ENCODE assay signal across 14 cellular contexts in the genomic region with DNA sequence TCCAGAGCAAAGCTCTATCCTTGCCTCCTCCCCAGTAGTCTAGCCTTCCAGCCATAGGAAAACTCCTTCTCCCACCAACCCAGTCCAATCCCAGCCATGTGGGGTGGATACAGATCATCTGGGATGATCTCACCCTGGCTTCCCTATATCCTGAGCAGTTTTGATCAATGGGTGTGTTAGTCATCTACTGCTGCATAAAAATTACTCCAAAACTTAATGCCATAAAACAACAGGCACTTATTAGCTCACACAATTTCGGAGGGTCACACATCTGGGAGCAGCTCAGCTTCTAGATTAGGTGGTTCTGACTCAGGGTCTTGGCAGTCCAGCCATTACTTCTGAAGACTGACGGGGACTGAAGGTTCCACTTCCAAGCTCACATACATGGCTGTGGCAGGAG.
A peak's percentile ranks its signal among the peaks of the same experiment; 100 is the strongest.
DNase-seq lines count a peak whose midpoint lies in the region; ATAC-seq, FAIRE-seq and TF ChIP-seq lines count a peak whose summit lies in the region.
"Had no signal": no experiment of that assay in that cellular context is flagged by ENCODE, and none has a peak within 500 bp of the region (broad histone marks: within the 10 kb centered on the region; RNA-seq: fewer than 3 reads in every experiment).

No MANE protein-coding gene starts in this region.

- H3K4me1 Mint-ChIP-seq in neural progenitor cell, result peaks cover 53% of the 10 kb centered on the region
- peaks cover 17 to 22% (median 20%) of the 10 kb centered on the region in 3 donors for H3K4me1 Mint-ChIP-seq in CD8-positive, alpha-beta memory T cell
- H3K4me1 Mint-ChIP-seq in activated CD4-positive, alpha-beta memory T cell treated with anti-CD3 and anti-CD28 coated beads, Interleukin-2, amount 10 ng/mL, durations not matched to agents 7 days and 5 days, result peaks cover 21% of the 10 kb centered on the region

- H3K27ac Mint-ChIP-seq in neural progenitor cell, result peak overlapping the region; percentile 94
- peak overlapping the region in 1 of 8 donors; percentile 17 for H3K27ac Mint-ChIP-seq in CD8-positive, alpha-beta memory T cell
- H3K27ac Mint-ChIP-seq in activated CD4-positive, alpha-beta memory T cell treated with anti-CD3 and anti-CD28 coated beads, Interleukin-2, amount 10 ng/mL, durations not matched to agents 7 days and 5 days, result no peak overlapping the region

- peaks cover 2% of the 10 kb centered on the region for H3K36me3 Mint-ChIP-seq in neural progenitor cell
- peaks cover 0 to 3% (median 0%) of the 10 kb centered on the region in 3 donors for H3K36me3 Mint-ChIP-seq in CD8-positive, alpha-beta memory T cell
- peaks cover 4% of the 10 kb centered on the region for H3K36me3 Mint-ChIP-seq in activated CD4-positive, alpha-beta memory T cell treated with anti-CD3 and anti-CD28 coated beads, Interleukin-2, amount 10 ng/mL, durations not matched to agents 7 days and 5 days (ENCODE audit: low read depth)
- H3K36me3 Mint-ChIP-seq: brain had no signal

- WGBS in psoas muscle, 3 donors, result 65 to 79% (median 71%) methylated on average over 2 of the region's 2 CpGs

- H3K4me2 ChIP-seq in endothelial cell of umbilical vein (ENCODE audit: insufficient read depth, low read length), result no peak overlapping the region
- no peak overlapping the region for H3K4me2 ChIP-seq in neural progenitor cell
- H3K4me2 ChIP-seq: BLaER1 had no signal

- H4K20me1 ChIP-seq in endothelial cell of umbilical vein (replicated peaks; ENCODE audit: control insufficient read depth, extremely low read depth, insufficient read depth, low read length) (no peaks in the 10 kb centered on the region), neural progenitor cell (ENCODE audit: low read depth) (no peaks in the 10 kb centered on the region)
- H4K20me1 ChIP-seq: BLaER1 had no signal

- H3K27ac ChIP-seq in endothelial cell of umbilical vein (ENCODE audit: insufficient read depth, low read depth, low read length) (no peak overlapping the region), neural progenitor cell (no peak overlapping the region), left ventricle myocardium inferior (replicated peaks) (no peak overlapping the region), psoas muscle (no peak overlapping the region)
- no peak overlapping the region for H3K27ac ChIP-seq in CD8-positive, alpha-beta memory T cell (ENCODE audit: low read depth, low read length)
- H3K27ac ChIP-seq: BLaER1, parathyroid adenoma had no signal

- H3K79me2 ChIP-seq in endothelial cell of umbilical vein (ENCODE audit: control insufficient read depth, insufficient read depth, low read length) (no peaks in the 10 kb centered on the region), neural progenitor cell (ENCODE audit: low read depth) (no peaks in the 10 kb centered on the region)
- H3K79me2 ChIP-seq: parathyroid adenoma had no signal

- dilution Hi-C loops in endothelial cell of umbilical vein (cut with MboI; ENCODE audit: extremely low pct_ligation_motif_present, low sequenced_read_pairs), result no loop called here

- peaks cover 26% of the 10 kb centered on the region for H3K4me1 ChIP-seq in endothelial cell of umbilical vein (ENCODE audit: control insufficient read depth, extremely low read depth, insufficient read depth, low read length)
- peaks cover 16% of the 10 kb centered on the region for H3K4me1 ChIP-seq in neural progenitor cell
- H3K4me1 ChIP-seq in CD8-positive, alpha-beta memory T cell (ENCODE audit: insufficient read depth, low read length), result peaks cover 8% of the 10 kb centered on the region
- H3K4me1 ChIP-seq in left ventricle myocardium inferior, result no peaks in the 10 kb centered on the region
- H3K4me1 ChIP-seq in psoas muscle, result no peaks in the 10 kb centered on the region
- H3K4me1 ChIP-seq: parathyroid adenoma had no signal

- no peaks in the 10 kb centered on the region for H3K9me1 ChIP-seq in endothelial cell of umbilical vein (replicated peaks; ENCODE audit: control insufficient read depth, extremely low read depth, insufficient read depth, low read length)

- peaks cover 9% of the 10 kb centered on the region for H3K27me3 Mint-ChIP-seq in neural progenitor cell (ENCODE audit: insufficient read depth, low read depth)
- no peaks in the 10 kb centered on the region for H3K27me3 Mint-ChIP-seq in CD8-positive, alpha-beta memory T cell
- H3K27me3 Mint-ChIP-seq in activated CD4-positive, alpha-beta memory T cell treated with anti-CD3 and anti-CD28 coated beads, Interleukin-2, amount 10 ng/mL, durations not matched to agents 7 days and 5 days, result no peaks in the 10 kb centered on the region

- DNase-seq in Caki2 (ENCODE audit: low read depth), result peak; percentile 62
- peak; percentile 88 for DNase-seq in MG63
- peak; percentile 9 for DNase-seq in endothelial cell of umbilical vein (ENCODE audit: low read depth, low spot score)
- DNase-seq in neural progenitor cell (ENCODE audit: low spot score), result no peak
- DNase-seq in CD8-positive, alpha-beta memory T cell, result no peak
- DNase-seq in left ventricle myocardium inferior, result no peak
- no peak for DNase-seq in activated CD4-positive, alpha-beta memory T cell treated with anti-CD3 and anti-CD28 coated beads, Interleukin-2, amount 10 ng/mL, durations not matched to agents 7 days and 5 days
- no peak for DNase-seq in psoas muscle
- DNase-seq: activated CD8-positive, alpha-beta memory T cell treated with anti-CD3 and anti-CD28 coated beads for 24 hours; activated gamma-delta T cell treated with Interleukin-2 at 50 U/mL for 16 hours had no signal

- no peak for TF ChIP-seq CTCF in endothelial cell of umbilical vein (IDR thresholded peaks at IDR 0.05; ENCODE audit: extremely low read depth in 1 of 2, insufficient read depth in 1 of 2, low read depth in 1 of 2, low read length in 2 of 2)
- TF ChIP-seq CTCF in neural progenitor cell (IDR thresholded peaks at IDR 0.05), result no peak
- no peak for TF ChIP-seq CTCF in left ventricle myocardium inferior (IDR thresholded peaks at IDR 0.05; ENCODE audit: borderline replicate concordance)
- TF ChIP-seq CTCF in psoas muscle (IDR thresholded peaks at IDR 0.05), result no peak

- CTCF ChIA-PET in endothelial cell of umbilical vein (lab: Charles Lee), result interaction anchor here (0.6 to 1.2 kb wide), 5 partner anchors 9 to 304 kb away, joined by 3 read pairs; no protein-coding TSS in a partner anchor
- CTCF ChIA-PET in CD8-positive, alpha-beta memory T cell (lab: Charles Lee), result interaction anchor here (0.8 kb wide), 1 partner anchor 242 kb away, joined by 3 read pairs; no protein-coding TSS in a partner anchor
- CTCF ChIA-PET in activated CD4-positive, alpha-beta memory T cell treated with anti-CD3 and anti-CD28 coated beads, Interleukin-2, amount 10 ng/mL, durations not matched to agents 7 days and 5 days (lab: Charles Lee), result no interaction called here

- H3K36me3 ChIP-seq in MG63, result no peaks in the 10 kb centered on the region
- H3K36me3 ChIP-seq in endothelial cell of umbilical vein (ENCODE audit: control insufficient read depth in 2 of 2, extremely low read depth in 1 of 2, insufficient read depth in 2 of 2, low read length in 2 of 2), result no peaks in the 10 kb centered on the region
- no peaks in the 10 kb centered on the region for H3K36me3 ChIP-seq in neural progenitor cell
- H3K36me3 ChIP-seq in CD8-positive, alpha-beta memory T cell (ENCODE audit: insufficient read depth, low read length), result no peaks in the 10 kb centered on the region
- no peaks in the 10 kb centered on the region for H3K36me3 ChIP-seq in left ventricle myocardium inferior
- H3K36me3 ChIP-seq in psoas muscle (ENCODE audit: insufficient read depth in 1 of 2, low read depth in 1 of 2), result no peaks in the 10 kb centered on the region
- H3K36me3 ChIP-seq: BLaER1 had no signal

- no peak for TF ChIP-seq POLR2A in endothelial cell of umbilical vein (IDR thresholded peaks at IDR 0.05; ENCODE audit: low read depth, low read length)

- BruUV-seq in endothelial cell of umbilical vein (replicated peaks; lab: Mats Ljungman, UMichigan), result no TSS peak

- no peak overlapping the region for H3K4me3 ChIP-seq in MG63
- H3K4me3 ChIP-seq in endothelial cell of umbilical vein (replicated peaks in 1 of 3; ENCODE audit: insufficient read depth in 1 of 3, low read depth in 1 of 3, low read length in 3 of 3), result no peak overlapping the region
- no peak overlapping the region for H3K4me3 ChIP-seq in neural progenitor cell
- H3K4me3 ChIP-seq in CD8-positive, alpha-beta memory T cell (ENCODE audit: low read length), result no peak overlapping the region
- no peak overlapping the region for H3K4me3 ChIP-seq in left ventricle myocardium inferior
- H3K4me3 ChIP-seq in psoas muscle, result no peak overlapping the region
- H3K4me3 ChIP-seq: BLaER1 had no signal

- H2AFZ ChIP-seq in endothelial cell of umbilical vein (ENCODE audit: low read depth, low read length) (no peak overlapping the region), neural progenitor cell (replicated peaks) (no peak overlapping the region)
- H2AFZ ChIP-seq: parathyroid adenoma had no signal

- in situ Hi-C loops in Caki2 (cut with HindIII; ENCODE audit: low pct_unique_long_range_greater_than_20kb, low sequenced_read_pairs), result no loop called here

- POLR2A ChIA-PET in endothelial cell of umbilical vein (lab: Charles Lee), result no interaction called here
- POLR2A ChIA-PET in CD8-positive, alpha-beta memory T cell (lab: Charles Lee), result no interaction called here
- POLR2A ChIA-PET in activated CD4-positive, alpha-beta memory T cell treated with anti-CD3 and anti-CD28 coated beads, Interleukin-2, amount 10 ng/mL, durations not matched to agents 7 days and 5 days (lab: Charles Lee), result interaction anchor here (1.3 kb wide), 1 partner anchor 250 kb away, joined by 3 read pairs; no protein-coding TSS in a partner anchor

- peaks cover 27% of the 10 kb centered on the region for H3K9me3 Mint-ChIP-seq in neural progenitor cell
- H3K9me3 Mint-ChIP-seq in CD8-positive, alpha-beta memory T cell, result peaks cover 0 to 12% (median 4%) of the 10 kb centered on the region in 5 donors
- H3K9me3 Mint-ChIP-seq in activated CD4-positive, alpha-beta memory T cell treated with anti-CD3 and anti-CD28 coated beads, Interleukin-2, amount 10 ng/mL, durations not matched to agents 7 days and 5 days, result peaks cover 7% of the 10 kb centered on the region

- ATAC-seq in psoas muscle, result no peak

- H3K9me3 ChIP-seq in MG63 (peaks cover 4% of the 10 kb centered on the region; the same call in 1 of the 2 replicates), endothelial cell of umbilical vein (replicated peaks; ENCODE audit: control insufficient read depth, insufficient read depth, low read length) (no peaks in the 10 kb centered on the region), neural progenitor cell (ENCODE audit: low read depth) (peaks cover 8% of the 10 kb centered on the region), left ventricle myocardium inferior (replicated peaks) (peaks cover 18% of the 10 kb centered on the region), psoas muscle (no peaks in the 10 kb centered on the region)
- H3K9me3 ChIP-seq in CD8-positive, alpha-beta memory T cell (ENCODE audit: low read length), result no peaks in the 10 kb centered on the region

- H3K4me3 Mint-ChIP-seq in neural progenitor cell, result peak overlapping the region; percentile 54
- H3K4me3 Mint-ChIP-seq in CD8-positive, alpha-beta memory T cell, result no peak overlapping the region
- H3K4me3 Mint-ChIP-seq in activated CD4-positive, alpha-beta memory T cell treated with anti-CD3 and anti-CD28 coated beads, Interleukin-2, amount 10 ng/mL, durations not matched to agents 7 days and 5 days, result no peak overlapping the region
- H3K4me3 Mint-ChIP-seq: brain had no signal

- H3F3A ChIP-seq in neural progenitor cell (ENCODE audit: low read depth), result no peaks in the 10 kb centered on the region

- intact Hi-C loops in endothelial cell of umbilical vein (cut with micrococcal nuclease), result no loop called here
- intact Hi-C loops in left ventricle myocardium inferior (cut with micrococcal nuclease), result no loop called here
- intact Hi-C loops in psoas muscle (cut with DNase I), result no loop called here

- no peak overlapping the region for H3K9ac ChIP-seq in endothelial cell of umbilical vein (replicated peaks; ENCODE audit: extremely low read depth, insufficient read depth, low read length)
- H3K9ac ChIP-seq in neural progenitor cell, result no peak overlapping the region
- H3K9ac ChIP-seq: BLaER1, parathyroid adenoma had no signal

- no peak for FAIRE-seq in endothelial cell of umbilical vein (lab: Jason Lieb, UNC)
- FAIRE-seq: GM19239 had no signal

- H3K27me3 ChIP-seq in MG63 (no peaks in the 10 kb centered on the region), endothelial cell of umbilical vein (ENCODE audit: control insufficient read depth in 2 of 2, insufficient read depth in 2 of 2, low read length in 2 of 2) (no peaks in the 10 kb centered on the region), neural progenitor cell (no peaks in the 10 kb centered on the region), left ventricle myocardium inferior (ENCODE audit: low read depth) (peaks cover 16% of the 10 kb centered on the region), psoas muscle (ENCODE audit: insufficient read depth in 3 of 3, low read length in 2 of 3) (no peaks in the 10 kb centered on the region)
- no peaks in the 10 kb centered on the region for H3K27me3 ChIP-seq in CD8-positive, alpha-beta memory T cell (ENCODE audit: insufficient read depth, low read length, poor library complexity, severe bottlenecking)
- H3K27me3 ChIP-seq: BLaER1 had no signal

Comparison
In these comparisons a context has a peak if more than half of its experiments do, and no peak if none do; other contexts are left out.
1. DNase-seq: peak in Caki2 (single experiment), MG63 (single experiment) and endothelial cell of umbilical vein (single experiment); none in neural progenitor cell (single experiment), CD8-positive, alpha-beta memory T cell (0 of 5), left ventricle myocardium inferior (single experiment), activated CD4-positive, alpha-beta memory T cell treated with anti-CD3 and anti-CD28 coated beads, Interleukin-2, amount 10 ng/mL, durations not matched to agents 7 days and 5 days (single experiment) and psoas muscle (0 of 2).